15 cellular contexts compared by ENCODE assay signal in the genomic region with DNA sequence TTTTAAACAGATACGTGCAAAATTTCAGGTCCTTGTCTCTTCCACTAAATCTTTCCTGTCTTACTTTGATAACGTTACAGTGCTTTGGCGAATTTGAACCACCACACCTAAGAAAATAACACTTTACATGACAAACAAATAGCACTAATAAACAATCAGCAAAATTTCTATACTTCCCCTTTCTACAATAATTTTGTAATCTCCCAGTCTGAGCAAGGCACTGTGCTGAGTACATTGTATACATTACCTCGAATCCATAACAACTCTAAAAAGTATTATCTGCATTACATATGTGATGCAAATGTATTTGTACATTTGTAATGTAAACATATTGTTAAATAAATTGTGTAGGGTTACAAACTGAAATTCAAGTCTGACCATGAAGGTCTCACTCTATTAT. TPM values are rescaled to one million over a fixed set of nuclear protein-coding genes. Genes with fewer than 3 reads are reported as not detected.
DNase-seq lines count a peak whose midpoint lies in the region; ATAC-seq and TF ChIP-seq lines count a peak whose summit lies in the region.
"Had no signal": no experiment of that assay in that cellular context is flagged by ENCODE, and none has a peak within 500 bp of the region (broad histone marks: within the 10 kb centered on the region; RNA-seq: fewer than 3 reads in every experiment).

No MANE protein-coding gene starts in this region.

- POLR2A ChIA-PET in OCI-LY7 (lab: Charles Lee): interaction anchor here (0.9 to 1.7 kb wide), 3 partner anchors 10 to 20 kb away, joined by 3 to 7 read pairs (median 5); no protein-coding TSS in a partner anchor
- POLR2A ChIA-PET in activated CD4-positive, alpha-beta T cell treated with anti-CD3 and anti-CD28 coated beads, Interleukin-2, amount 10 ng/mL, durations not matched to agents 7 days and 5 days (lab: Charles Lee): no interaction called here

- H2AFZ ChIP-seq in OCI-LY7 (ENCODE audit: low read length): no peak overlapping the region

- ATAC-seq in stimulated activated naive B cell treated with anti-CD40 and anti-IgM and Interleukin-4, amounts not matched to agents 10 μg/mL and 1 μg/mL and 100 μg/mL, for 72 hours (replicated peaks): no peak
- ATAC-seq: HepG2 had no signal

- H3K9me3 Mint-ChIP-seq in activated naive CD4-positive, alpha-beta T cell treated with anti-CD3 and anti-CD28 coated beads, Interleukin-2, amount 50 U/mL, for 24 hours: no peaks in the 10 kb centered on the region
- H3K9me3 Mint-ChIP-seq in stimulated activated naive B cell treated with anti-CD40 and anti-IgM and Interleukin-4, amounts not matched to agents 10 μg/mL and 1 μg/mL and 100 μg/mL, for 72 hours: no peaks in the 10 kb centered on the region
- no peaks in the 10 kb centered on the region for H3K9me3 Mint-ChIP-seq in activated CD4-positive, alpha-beta T cell treated with anti-CD3 and anti-CD28 coated beads, Interleukin-2, amount 10 ng/mL, durations not matched to agents 7 days and 5 days

- CTCF ChIA-PET in OCI-LY7 (lab: Charles Lee; ENCODE audit: unreplicated experiment): no interaction called here
- CTCF ChIA-PET in activated CD4-positive, alpha-beta T cell treated with anti-CD3 and anti-CD28 coated beads, Interleukin-2, amount 10 ng/mL, durations not matched to agents 7 days and 5 days (lab: Charles Lee): interaction anchor here (1.0 to 1.3 kb wide), 2 partner anchors 13 to 30 kb away, joined by 3 read pairs; no protein-coding TSS in a partner anchor

- H4K20me1 ChIP-seq in OCI-LY7 (ENCODE audit: insufficient read depth, low read length): peaks cover 8% of the 10 kb centered on the region; the same call in 1 of the 2 replicates

- no peak overlapping the region for H3K4me3 ChIP-seq in OCI-LY7 (ENCODE audit: low read depth, low read length, poor library complexity, severe bottlenecking)
- peak overlapping the region; percentile 40 for H3K4me3 ChIP-seq in endocrine pancreas (ENCODE audit: control insufficient read depth, insufficient read depth, low read length)
- H3K4me3 ChIP-seq: stomach had no signal

- BruUV-seq in OCI-LY7 (replicated peaks; lab: Mats Ljungman, UMichigan): no TSS peak

- intact Hi-C loops in OCI-LY7 (cut with micrococcal nuclease; ENCODE audit: unreplicated experiment): no loop called here

- H3K27ac ChIP-seq in OCI-LY7 (ENCODE audit: low read depth, low read length, poor library complexity, severe bottlenecking): no peak overlapping the region
- H3K27ac ChIP-seq: stomach had no signal

- peaks cover 66% of the 10 kb centered on the region for H3K79me2 ChIP-seq in OCI-LY7 (ENCODE audit: insufficient read depth, low read depth, low read length)

- H3K27me3 ChIP-seq in endocrine pancreas (ENCODE audit: control insufficient read depth, insufficient read depth, low read length): no peaks in the 10 kb centered on the region
- H3K27me3 ChIP-seq: stomach had no signal

- H3K9me2 ChIP-seq in OCI-LY7 (ENCODE audit: insufficient read depth, low read length): no peaks in the 10 kb centered on the region

- no peak overlapping the region for H3K4me3 Mint-ChIP-seq in activated naive CD4-positive, alpha-beta T cell treated with anti-CD3 and anti-CD28 coated beads, Interleukin-2, amount 50 U/mL, for 24 hours
- H3K4me3 Mint-ChIP-seq in stimulated activated naive B cell treated with anti-CD40 and anti-IgM and Interleukin-4, amounts not matched to agents 10 μg/mL and 1 μg/mL and 100 μg/mL, for 72 hours: no peak overlapping the region
- no peak overlapping the region for H3K4me3 Mint-ChIP-seq in activated CD4-positive, alpha-beta T cell treated with anti-CD3 and anti-CD28 coated beads, Interleukin-2, amount 10 ng/mL, durations not matched to agents 7 days and 5 days

- no peaks in the 10 kb centered on the region for H3K9me3 ChIP-seq in OCI-LY7 (ENCODE audit: low read length)
- H3K9me3 ChIP-seq in endocrine pancreas (ENCODE audit: control insufficient read depth, low read length): no peaks in the 10 kb centered on the region
- H3K9me3 ChIP-seq: stomach had no signal

- no peak for TF ChIP-seq CTCF in OCI-LY7 (conservative IDR thresholded peaks at IDR 0.05; ENCODE audit: low read length)

- H3K4me2 ChIP-seq in OCI-LY7 (ENCODE audit: low read length): peak overlapping the region; percentile 15; the same call in 1 of the 2 replicates

- DNase-seq in activated naive CD4-positive, alpha-beta T cell treated with Interleukin-2 at 50 U/mL for 16 hours: no peak
- DNase-seq in OCI-LY7 (ENCODE audit: low spot score) (no peak), cerebellar nuclear complex (lab: John Stamatoyannopoulos, UW) (no peak)
- no peak for DNase-seq in stimulated activated naive B cell treated with anti-CD40 and anti-IgM and Interleukin-4, amounts not matched to agents 10 μg/mL and 1 μg/mL and 100 μg/mL, for 72 hours
- no peak for DNase-seq in activated CD8-positive, alpha-beta memory T cell treated with anti-CD3 and anti-CD28 coated beads, Interleukin-2, amount 50 U/mL, for 4 hours
- DNase-seq in activated CD4-positive, alpha-beta T cell treated with anti-CD3 and anti-CD28 coated beads, Interleukin-2, amount 10 ng/mL, durations not matched to agents 7 days and 5 days: no peak
- DNase-seq: activated CD8-positive, alpha-beta memory T cell treated with anti-CD3 and anti-CD28 coated beads for 24 hours; activated gamma-delta T cell treated with Interleukin-2 at 50 U/mL for 16 hours; DMS 273 treated with DMSO at 0.1 percent for 48 hours; NCI-H1694; NCI-H69; stomach had no signal

- no peak overlapping the region for H3K9ac ChIP-seq in endocrine pancreas (ENCODE audit: control insufficient read depth, insufficient read depth, low read length)

- peak overlapping the region; percentile 0 for H3K27ac Mint-ChIP-seq in activated naive CD4-positive, alpha-beta T cell treated with anti-CD3 and anti-CD28 coated beads, Interleukin-2, amount 50 U/mL, for 24 hours
- H3K27ac Mint-ChIP-seq in stimulated activated naive B cell treated with anti-CD40 and anti-IgM and Interleukin-4, amounts not matched to agents 10 μg/mL and 1 μg/mL and 100 μg/mL, for 72 hours: peak overlapping the region; percentile 70
- no peak overlapping the region for H3K27ac Mint-ChIP-seq in activated CD4-positive, alpha-beta T cell treated with anti-CD3 and anti-CD28 coated beads, Interleukin-2, amount 10 ng/mL, durations not matched to agents 7 days and 5 days

- no peaks in the 10 kb centered on the region for H3K36me3 ChIP-seq in OCI-LY7 (ENCODE audit: insufficient read depth, low read length)
- H3K36me3 ChIP-seq in endocrine pancreas (ENCODE audit: control insufficient read depth, insufficient read depth, low read length): no peaks in the 10 kb centered on the region
- H3K36me3 ChIP-seq: stomach had no signal

- peaks cover 2% of the 10 kb centered on the region for H3K36me3 Mint-ChIP-seq in activated naive CD4-positive, alpha-beta T cell treated with anti-CD3 and anti-CD28 coated beads, Interleukin-2, amount 50 U/mL, for 24 hours
- H3K36me3 Mint-ChIP-seq in stimulated activated naive B cell treated with anti-CD40 and anti-IgM and Interleukin-4, amounts not matched to agents 10 μg/mL and 1 μg/mL and 100 μg/mL, for 72 hours: peaks cover 0 to 3% of the 10 kb centered on the region in 2 donors
- H3K36me3 Mint-ChIP-seq in activated CD4-positive, alpha-beta T cell treated with anti-CD3 and anti-CD28 coated beads, Interleukin-2, amount 10 ng/mL, durations not matched to agents 7 days and 5 days (ENCODE audit: low read depth): peaks cover 7% of the 10 kb centered on the region

- H3K4me1 Mint-ChIP-seq in activated naive CD4-positive, alpha-beta T cell treated with anti-CD3 and anti-CD28 coated beads, Interleukin-2, amount 50 U/mL, for 24 hours: peaks cover 85% of the 10 kb centered on the region
- peaks cover 25 to 69% of the 10 kb centered on the region in 2 donors for H3K4me1 Mint-ChIP-seq in stimulated activated naive B cell treated with anti-CD40 and anti-IgM and Interleukin-4, amounts not matched to agents 10 μg/mL and 1 μg/mL and 100 μg/mL, for 72 hours
- H3K4me1 Mint-ChIP-seq in activated CD4-positive, alpha-beta T cell treated with anti-CD3 and anti-CD28 coated beads, Interleukin-2, amount 10 ng/mL, durations not matched to agents 7 days and 5 days: peaks cover 26% of the 10 kb centered on the region

- H3K4me1 ChIP-seq in OCI-LY7 (ENCODE audit: insufficient read depth, low read length, poor library complexity, severe bottlenecking) (peaks cover 13% of the 10 kb centered on the region), endocrine pancreas (ENCODE audit: control insufficient read depth, insufficient read depth, low read length) (peaks cover 59% of the 10 kb centered on the region)

- H3K27me3 Mint-ChIP-seq in activated naive CD4-positive, alpha-beta T cell treated with anti-CD3 and anti-CD28 coated beads, Interleukin-2, amount 50 U/mL, for 24 hours: no peaks in the 10 kb centered on the region
- H3K27me3 Mint-ChIP-seq in stimulated activated naive B cell treated with anti-CD40 and anti-IgM and Interleukin-4, amounts not matched to agents 10 μg/mL and 1 μg/mL and 100 μg/mL, for 72 hours: no peaks in the 10 kb centered on the region
- H3K27me3 Mint-ChIP-seq in activated CD4-positive, alpha-beta T cell treated with anti-CD3 and anti-CD28 coated beads, Interleukin-2, amount 10 ng/mL, durations not matched to agents 7 days and 5 days: no peaks in the 10 kb centered on the region

RNA-seq across cellular contexts. Expression of gene RTN4, which starts 49.9 kb away (rescaled TPM):
- total RNA-seq in OCI-LY7 (2014; rRNA removed; shearing (Covaris generic)): 27.5 and 36.5 TPM in 2 replicates
- 74.1 and 75.2 TPM in 2 replicates for total RNA-seq in OCI-LY7 (2022)
- 10 to 100 TPM; 77.1 to 79.9 TPM for total RNA-seq in activated CD4-positive, alpha-beta T cell treated with anti-CD3 and anti-CD28 coated beads, Interleukin-2, amount 10 ng/mL, durations not matched to agents 7 days and 5 days
